ENCODE assay signal across 25 cellular contexts in the genomic region with DNA sequence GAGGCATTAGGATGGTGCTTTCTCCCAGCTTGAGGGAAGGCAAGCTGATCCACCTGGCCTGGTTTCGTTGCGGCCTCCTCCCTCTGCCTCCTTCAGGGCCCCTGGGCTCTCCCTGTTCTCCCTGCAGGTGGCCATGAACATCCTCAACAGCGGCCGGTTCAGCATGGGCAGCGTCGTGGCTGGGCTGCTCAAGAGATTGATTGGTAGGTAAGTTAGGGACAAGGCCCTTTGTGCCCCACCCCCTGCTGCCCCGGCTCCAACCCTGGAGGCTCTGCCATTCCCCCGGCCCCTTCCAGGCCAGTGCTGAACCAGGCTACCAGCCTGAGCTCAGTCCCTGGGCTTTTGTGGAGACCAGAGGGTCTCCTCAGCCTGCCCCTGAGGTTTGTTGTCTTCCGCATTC.
"Had no signal": no experiment of that assay in that cellular context is flagged by ENCODE, and none has a peak within 500 bp of the region (broad histone marks: within the 10 kb centered on the region; RNA-seq: fewer than 3 reads in every experiment).

No MANE protein-coding gene starts in this region.

- H3K27ac Mint-ChIP-seq: memory B cell; nephron; progenitor cell of endocrine pancreas; stimulated activated memory B cell treated with anti-CD40 and anti-IgM and Interleukin-4, amounts not matched to agents 10 μg/mL and 1 μg/mL and 100 μg/mL, for 72 hours had no signal

- H2AFZ ChIP-seq: hepatocyte, parathyroid adenoma had no signal

- H3K9me3 ChIP-seq: heart right ventricle, lower lobe of right lung, neutrophil, sigmoid colon, spleen, tibial nerve, upper lobe of left lung, vagina had no signal

- H3K4me2 ChIP-seq: hepatocyte had no signal

- H3K4me3 Mint-ChIP-seq: memory B cell; naive thymus-derived CD8-positive, alpha-beta T cell; nephron; neural crest cell; stimulated activated memory B cell treated with anti-CD40 and anti-IgM and Interleukin-4, amounts not matched to agents 10 μg/mL and 1 μg/mL and 100 μg/mL, for 72 hours; stimulated activated naive CD8-positive, alpha-beta T cell treated with anti-CD3 and anti-CD28 coated beads, Interleukin-15, amount 100 ng/mL, for 72 hours had no signal

- H3K4me1 Mint-ChIP-seq: memory B cell; nephron; neural crest cell; stimulated activated memory B cell treated with anti-CD40 and anti-IgM and Interleukin-4, amounts not matched to agents 10 μg/mL and 1 μg/mL and 100 μg/mL, for 72 hours; stimulated activated naive CD8-positive, alpha-beta T cell treated with anti-CD3 and anti-CD28 coated beads, Interleukin-15, amount 100 ng/mL, for 72 hours had no signal

- H3K9me3 Mint-ChIP-seq: memory B cell; naive thymus-derived CD8-positive, alpha-beta T cell; nephron; neural crest cell; stimulated activated memory B cell treated with anti-CD40 and anti-IgM and Interleukin-4, amounts not matched to agents 10 μg/mL and 1 μg/mL and 100 μg/mL, for 72 hours; stimulated activated naive CD8-positive, alpha-beta T cell treated with anti-CD3 and anti-CD28 coated beads, Interleukin-15, amount 100 ng/mL, for 72 hours had no signal

- H3K27ac ChIP-seq: heart right ventricle, hepatocyte, lower lobe of right lung, neutrophil, parathyroid adenoma, sigmoid colon, spleen, tibial nerve, upper lobe of left lung, vagina had no signal

- H3K4me3 ChIP-seq: heart right ventricle, hepatocyte, lower lobe of right lung, sigmoid colon, spleen, tibial nerve, upper lobe of left lung, vagina had no signal

- H3K4me1 ChIP-seq: lower lobe of right lung, parathyroid adenoma, sigmoid colon, spleen, tibial nerve, upper lobe of left lung, vagina had no signal

- DNase-seq: heart right ventricle; islet precursor cell; left ventricle myocardium superior; lower lobe of right lung; naive thymus-derived CD8-positive, alpha-beta T cell; occipital lobe; right cardiac atrium; sigmoid colon; small intestine; spleen; stimulated activated CD4-positive, alpha-beta T cell treated with anti-CD3 and anti-CD28 coated beads, Interleukin-4, amount 100 ng/mL, for 24 hours; stimulated activated naive CD4-positive, alpha-beta T cell treated with Interleukin-2 at 50 U/mL for 16 hours; stimulated activated naive CD8-positive, alpha-beta T cell treated with anti-CD3 and anti-CD28 coated beads, Interleukin-15, amount 100 ng/mL, for 72 hours; substantia nigra had no signal

- H3K27me3 ChIP-seq: heart right ventricle, hepatocyte, neutrophil, sigmoid colon, spleen, tibial nerve, upper lobe of left lung, vagina had no signal

- H3K9ac ChIP-seq: parathyroid adenoma had no signal

- ATAC-seq: heart right ventricle; left ventricle myocardium superior; lower lobe of right lung; naive thymus-derived CD8-positive, alpha-beta T cell; right cardiac atrium; stimulated activated memory B cell treated with anti-CD40 and anti-IgM and Interleukin-4, amounts not matched to agents 10 μg/mL and 1 μg/mL and 100 μg/mL, for 72 hours; stimulated activated naive CD8-positive, alpha-beta T cell treated with anti-CD3 and anti-CD28 coated beads, Interleukin-15, amount 100 ng/mL, for 72 hours had no signal

- H3K27me3 Mint-ChIP-seq: memory B cell; naive thymus-derived CD8-positive, alpha-beta T cell; progenitor cell of endocrine pancreas; stimulated activated memory B cell treated with anti-CD40 and anti-IgM and Interleukin-4, amounts not matched to agents 10 μg/mL and 1 μg/mL and 100 μg/mL, for 72 hours; stimulated activated naive CD8-positive, alpha-beta T cell treated with anti-CD3 and anti-CD28 coated beads, Interleukin-15, amount 100 ng/mL, for 72 hours had no signal
